20 cellular contexts compared by ENCODE assay signal in genomic region chr4:156873776-156874175, GRCh38.
DNase-seq lines count a peak whose midpoint lies in the region; ATAC-seq, FAIRE-seq and TF ChIP-seq lines count a peak whose summit lies in the region.
"Had no signal": no experiment of that assay in that cellular context is flagged by ENCODE, and none has a peak within 500 bp of the region (broad histone marks: within the 10 kb centered on the region; RNA-seq: fewer than 3 reads in every experiment).

No MANE protein-coding gene starts in this region.

- H3K4me3 Mint-ChIP-seq in astrocyte (ENCODE audit: unreplicated experiment) = no peak overlapping the region
- H3K4me3 Mint-ChIP-seq: CD14-positive monocyte; CD4-positive, alpha-beta memory T cell; CD4-positive, CD25-positive, alpha-beta regulatory T cell; CD8-positive, alpha-beta memory T cell had no signal

- TF ChIP-seq EP300 in neural cell (conservative IDR thresholded peaks at IDR 0.05; ENCODE audit: poor library complexity, severe bottlenecking) = peak; percentile 64

- no peak overlapping the region for H3K9ac ChIP-seq in astrocyte (ENCODE audit: low read length)
- no peak overlapping the region for H3K9ac ChIP-seq in neural cell (ENCODE audit: low read length)
- H3K9ac ChIP-seq: BLaER1 had no signal

- TF ChIP-seq CTCF in astrocyte (IDR thresholded peaks at IDR 0.05; ENCODE audit: insufficient read depth, low read depth, low read length) (no peak), neural cell (IDR thresholded peaks at IDR 0.05; ENCODE audit: poor library complexity, severe bottlenecking) (no peak)

- H3K4me3 ChIP-seq in astrocyte (ENCODE audit: insufficient read depth, low read depth, low read length) = no peak overlapping the region
- peak overlapping the region; percentile 18 for H3K4me3 ChIP-seq in neural cell (ENCODE audit: low read length)
- H3K4me3 ChIP-seq: BLaER1 had no signal

- TF ChIP-seq RAD21 in neural cell (conservative IDR thresholded peaks at IDR 0.05) = no peak

- DNase-seq in astrocyte (ENCODE audit: low read depth) = no peak
- no peak for DNase-seq in DMS 273 (lab: John Stamatoyannopoulos, UW; ENCODE audit: unreplicated experiment)
- no peak for DNase-seq in kidney tubule cell (ENCODE audit: low spot score)
- DNase-seq: 8988T; ACHN; BE2C; C1 segment of cervical spinal cord; CD4-positive, alpha-beta memory T cell; CD4-positive, CD25-positive, alpha-beta regulatory T cell; CD8-positive, alpha-beta memory T cell; COR-L47; DMS79 treated with DMSO at 0.1 percent for 48 hours; GF-D8 had no signal

- no peaks in the 10 kb centered on the region for H3K9me3 ChIP-seq in astrocyte (ENCODE audit: insufficient read depth, low read depth, low read length)
- H3K9me3 ChIP-seq in neural cell (ENCODE audit: low read length) = no peaks in the 10 kb centered on the region
- H3K9me3 ChIP-seq: BE2C, BLaER1 had no signal

- H3K36me3 Mint-ChIP-seq in astrocyte (ENCODE audit: low read depth, unreplicated experiment) = peaks cover under 1% of the 10 kb centered on the region
- H3K36me3 Mint-ChIP-seq: CD4-positive, alpha-beta memory T cell; CD8-positive, alpha-beta memory T cell had no signal

- no peaks in the 10 kb centered on the region for H3K9me2 ChIP-seq in neural cell (ENCODE audit: insufficient read depth, low read length)

- H2AFZ ChIP-seq in astrocyte (ENCODE audit: low read depth, low read length) = no peak overlapping the region
- H2AFZ ChIP-seq in neural cell (ENCODE audit: low read depth, low read length) = no peak overlapping the region

- H3K79me2 ChIP-seq in astrocyte (ENCODE audit: insufficient read depth, low read length) = peaks cover 92% of the 10 kb centered on the region
- H3K79me2 ChIP-seq in neural cell (replicated peaks; ENCODE audit: insufficient read depth, low read length) = no peaks in the 10 kb centered on the region

- no peaks in the 10 kb centered on the region for H3K4me1 ChIP-seq in astrocyte (ENCODE audit: insufficient read depth, low read length)
- H3K4me1 ChIP-seq: BE2C, BLaER1 had no signal

- H3K27ac Mint-ChIP-seq in astrocyte (ENCODE audit: unreplicated experiment) = no peak overlapping the region
- H3K27ac Mint-ChIP-seq: CD14-positive monocyte; CD4-positive, alpha-beta memory T cell; CD4-positive, CD25-positive, alpha-beta regulatory T cell; CD8-positive, alpha-beta memory T cell had no signal

- no peaks in the 10 kb centered on the region for H3K27me3 Mint-ChIP-seq in astrocyte (ENCODE audit: low read depth, unreplicated experiment)
- H3K27me3 Mint-ChIP-seq: CD4-positive, alpha-beta memory T cell; CD4-positive, CD25-positive, alpha-beta regulatory T cell; CD8-positive, alpha-beta memory T cell had no signal

- no peaks in the 10 kb centered on the region for H3F3A ChIP-seq in neural cell (ENCODE audit: insufficient read depth, low read length, poor library complexity, severe bottlenecking)

- H3K4me2 ChIP-seq in astrocyte (ENCODE audit: low read length) = no peak overlapping the region
- H3K4me2 ChIP-seq in neural cell (ENCODE audit: low read length) = no peak overlapping the region
- H3K4me2 ChIP-seq: BLaER1 had no signal

- ATAC-seq in HG02763 (IDR thresholded peaks at IDR 0.05; ENCODE audit: unreplicated experiment) = no peak

- H4K20me1 ChIP-seq in astrocyte (ENCODE audit: insufficient read depth, low read length) (peaks cover 52% of the 10 kb centered on the region), neural cell (ENCODE audit: insufficient read depth) (no peaks in the 10 kb centered on the region)
- H4K20me1 ChIP-seq: BLaER1 had no signal

- H3K27me3 ChIP-seq in astrocyte (ENCODE audit: insufficient read depth, low read length) (no peaks in the 10 kb centered on the region), neural cell (ENCODE audit: insufficient read depth, low read depth, low read length) (no peaks in the 10 kb centered on the region)
- H3K27me3 ChIP-seq: BE2C, BLaER1 had no signal

- FAIRE-seq in astrocyte (lab: Jason Lieb, UNC) = peak; percentile 60
- FAIRE-seq: A204.1, G401.6, GM12891 had no signal

- no peaks in the 10 kb centered on the region for H3K9me3 Mint-ChIP-seq in astrocyte (ENCODE audit: unreplicated experiment)
- H3K9me3 Mint-ChIP-seq: CD14-positive monocyte had no signal

- H3K27ac ChIP-seq in astrocyte (ENCODE audit: low read depth, low read length) (no peak overlapping the region), neural cell (ENCODE audit: low read length) (peak overlapping the region; percentile 19)
- H3K27ac ChIP-seq: BLaER1 had no signal

- H3K4me1 Mint-ChIP-seq in astrocyte (ENCODE audit: low read depth, unreplicated experiment) = peaks cover 24% of the 10 kb centered on the region
- H3K4me1 Mint-ChIP-seq: CD4-positive, alpha-beta memory T cell; CD4-positive, CD25-positive, alpha-beta regulatory T cell; CD8-positive, alpha-beta memory T cell had no signal

- H3K36me3 ChIP-seq in astrocyte (ENCODE audit: insufficient read depth, low read length) (no peaks in the 10 kb centered on the region), neural cell (ENCODE audit: insufficient read depth, low read length) (no peaks in the 10 kb centered on the region)
- H3K36me3 ChIP-seq: BE2C, BLaER1 had no signal

TF ChIP-seq in neural cell, 6 proteins besides CTCF, POLR2A, EP300 and RAD21:
- TF ChIP-seq POLR2AphosphoS5 (IDR thresholded peaks at IDR 0.05) (peak; percentile 50), EZH2 (IDR thresholded peaks at IDR 0.05; ENCODE audit: borderline replicate concordance, insufficient read depth, low read length, poor library complexity, severe bottlenecking) (no peak), MXI1 (conservative IDR thresholded peaks at IDR 0.05; ENCODE audit: poor library complexity, severe bottlenecking) (no peak), TAF1 (IDR thresholded peaks at IDR 0.05; ENCODE audit: low read depth) (no peak), REST (IDR thresholded peaks at IDR 0.05; ENCODE audit: borderline replicate concordance) (no peak), SMC3 (conservative IDR thresholded peaks at IDR 0.05; ENCODE audit: poor library complexity) (no peak)
